Comparison of ENCODE assay signal across 13 cellular contexts in genomic region chr10:101611506-101611905, GRCh38. TPM values are rescaled to one million over a fixed set of nuclear protein-coding genes. Genes with fewer than 3 reads are reported as not detected.
DNase-seq lines count a peak whose midpoint lies in the region; ATAC-seq and TF ChIP-seq lines count a peak whose summit lies in the region.
"Had no signal": no experiment of that assay in that cellular context is flagged by ENCODE, and none has a peak within 500 bp of the region (broad histone marks: within the 10 kb centered on the region; RNA-seq: fewer than 3 reads in every experiment).

No MANE protein-coding gene starts in this region.

- H3K27ac Mint-ChIP-seq in activated CD4-positive, alpha-beta T cell treated with anti-CD3 and anti-CD28 coated beads for 36 hours = peak overlapping the region; percentile 60
- H3K27ac Mint-ChIP-seq in activated naive CD8-positive, alpha-beta T cell treated with anti-CD3 and anti-CD28 coated beads, Interleukin-2, amount 50 U/mL, for 24 hours = peak overlapping the region; percentile 69
- no peak overlapping the region for H3K27ac Mint-ChIP-seq in neural crest cell (ENCODE audit: unreplicated experiment)
- H3K27ac Mint-ChIP-seq: T-helper 17 cell had no signal

- no peak overlapping the region for H3K4me3 ChIP-seq in upper lobe of right lung
- H3K4me3 ChIP-seq: uterus had no signal

- peak; percentile 84 for ATAC-seq in activated CD4-positive, alpha-beta T cell treated with anti-CD3 and anti-CD28 coated beads for 36 hours
- peak; percentile 46 for ATAC-seq in activated naive CD8-positive, alpha-beta T cell treated with anti-CD3 and anti-CD28 coated beads, Interleukin-2, amount 50 U/mL, for 24 hours
- ATAC-seq in upper lobe of right lung = no peak
- ATAC-seq: T-helper 17 cell had no signal

- POLR2A ChIA-PET in activated CD4-positive, alpha-beta T cell treated with anti-CD3 and anti-CD28 coated beads for 36 hours (lab: Charles Lee) = no interaction called here

- intact Hi-C loops in activated CD4-positive, alpha-beta T cell treated with anti-CD3 and anti-CD28 coated beads for 36 hours (cut with DNase I, micrococcal nuclease) = no loop called here
- intact Hi-C loops in upper lobe of right lung (cut with DNase I) = no loop called here

- H3K27ac ChIP-seq in upper lobe of right lung = no peak overlapping the region
- H3K27ac ChIP-seq: uterus had no signal

- TF ChIP-seq CTCF in neural crest cell (conservative IDR thresholded peaks at IDR 0.05) (no peak), upper lobe of right lung (IDR thresholded peaks at IDR 0.05) (no peak)

- no peaks in the 10 kb centered on the region for H3K9me3 ChIP-seq in upper lobe of right lung
- H3K9me3 ChIP-seq: uterus had no signal

- H3K27me3 ChIP-seq in upper lobe of right lung = no peaks in the 10 kb centered on the region
- H3K27me3 ChIP-seq: uterus had no signal

- CTCF ChIA-PET in activated CD4-positive, alpha-beta T cell treated with anti-CD3 and anti-CD28 coated beads for 36 hours (lab: Charles Lee) = interaction anchor here (0.6 to 0.7 kb wide), 2 partner anchors 19 to 55 kb away, joined by 3 read pairs; no protein-coding TSS in a partner anchor

- H3K27me3 Mint-ChIP-seq in activated CD4-positive, alpha-beta T cell treated with anti-CD3 and anti-CD28 coated beads for 36 hours = no peaks in the 10 kb centered on the region
- H3K27me3 Mint-ChIP-seq in activated naive CD8-positive, alpha-beta T cell treated with anti-CD3 and anti-CD28 coated beads, Interleukin-2, amount 50 U/mL, for 24 hours = no peaks in the 10 kb centered on the region
- H3K27me3 Mint-ChIP-seq in neural crest cell (ENCODE audit: low read depth) = peaks cover 3% of the 10 kb centered on the region
- H3K27me3 Mint-ChIP-seq: T-helper 17 cell had no signal

- no peak overlapping the region for H3K4me3 Mint-ChIP-seq in activated CD4-positive, alpha-beta T cell treated with anti-CD3 and anti-CD28 coated beads for 36 hours
- no peak overlapping the region for H3K4me3 Mint-ChIP-seq in activated naive CD8-positive, alpha-beta T cell treated with anti-CD3 and anti-CD28 coated beads, Interleukin-2, amount 50 U/mL, for 24 hours
- H3K4me3 Mint-ChIP-seq in neural crest cell = peak overlapping the region; percentile 12
- H3K4me3 Mint-ChIP-seq: T-helper 17 cell had no signal

- no peaks in the 10 kb centered on the region for H3K9me3 Mint-ChIP-seq in activated CD4-positive, alpha-beta T cell treated with anti-CD3 and anti-CD28 coated beads for 36 hours (ENCODE audit: low read depth)
- H3K9me3 Mint-ChIP-seq in activated naive CD8-positive, alpha-beta T cell treated with anti-CD3 and anti-CD28 coated beads, Interleukin-2, amount 50 U/mL, for 24 hours = no peaks in the 10 kb centered on the region
- no peaks in the 10 kb centered on the region for H3K9me3 Mint-ChIP-seq in neural crest cell

- peaks cover 8% of the 10 kb centered on the region for H3K4me1 Mint-ChIP-seq in activated CD4-positive, alpha-beta T cell treated with anti-CD3 and anti-CD28 coated beads for 36 hours
- H3K4me1 Mint-ChIP-seq in activated naive CD8-positive, alpha-beta T cell treated with anti-CD3 and anti-CD28 coated beads, Interleukin-2, amount 50 U/mL, for 24 hours = no peaks in the 10 kb centered on the region
- H3K4me1 Mint-ChIP-seq in neural crest cell = peaks cover 20% of the 10 kb centered on the region

- peak; percentile 49 for DNase-seq in activated CD4-positive, alpha-beta T cell treated with anti-CD3 and anti-CD28 coated beads for 36 hours
- no peak for DNase-seq in activated CD4-positive, alpha-beta T cell treated with anti-CD3 and anti-CD28 coated beads, Interleukin-2, amount 50 U/mL, for 4 hours
- DNase-seq in LHCN-M2 (ENCODE audit: low read depth) = peak; percentile 23
- DNase-seq in activated naive CD8-positive, alpha-beta T cell treated with anti-CD3 and anti-CD28 coated beads, Interleukin-2, amount 50 U/mL, for 24 hours = peak; percentile 12
- DNase-seq in neural crest cell (ENCODE audit: low read depth, low spot score) = no peak
- DNase-seq in NCI-H128 (lab: John Stamatoyannopoulos, UW; ENCODE audit: unreplicated experiment) = no peak
- no peak for DNase-seq in upper lobe of right lung
- no peak for DNase-seq in ureter (ENCODE audit: low spot score)
- DNase-seq: dermis blood vessel endothelial cell, GDM1, NCI-H526, T-helper 17 cell, uterus had no signal

- H3K4me1 ChIP-seq in upper lobe of right lung = no peaks in the 10 kb centered on the region
- H3K4me1 ChIP-seq: uterus had no signal

- peaks cover 59% of the 10 kb centered on the region for H3K36me3 ChIP-seq in upper lobe of right lung
- H3K36me3 ChIP-seq: uterus had no signal

- H3K36me3 Mint-ChIP-seq in activated CD4-positive, alpha-beta T cell treated with anti-CD3 and anti-CD28 coated beads for 36 hours (ENCODE audit: low read depth) = peaks cover 12% of the 10 kb centered on the region
- peaks cover 7% of the 10 kb centered on the region for H3K36me3 Mint-ChIP-seq in activated naive CD8-positive, alpha-beta T cell treated with anti-CD3 and anti-CD28 coated beads, Interleukin-2, amount 50 U/mL, for 24 hours (ENCODE audit: low read depth)
- H3K36me3 Mint-ChIP-seq in neural crest cell (ENCODE audit: low read depth) = no peaks in the 10 kb centered on the region

RNA-seq across cellular contexts. Expression of gene DPCD, which starts 23.4 kb away (rescaled TPM):
- total RNA-seq in activated CD4-positive, alpha-beta T cell treated with anti-CD3 and anti-CD28 coated beads for 36 hours = 10 to 100 TPM; 15.5 to 19.3 TPM
- total RNA-seq in LHCN-M2 (2014; rRNA removed) (50.7 and 71.6 TPM in 2 replicates), neural crest cell (29.6 and 35.5 TPM in 2 replicates), upper lobe of right lung (7.2 TPM), ureter (18.0 TPM)
- polyA plus RNA-seq in LHCN-M2 (2012) = 55.7 TPM

RNA-seq across cellular contexts. Expression of gene POLL, which starts 23.4 kb away (rescaled TPM):
- 10 to 100 TPM; 30.2 to 31.4 TPM for total RNA-seq in activated CD4-positive, alpha-beta T cell treated with anti-CD3 and anti-CD28 coated beads for 36 hours
- total RNA-seq in LHCN-M2 (2014; rRNA removed) = 9.4 and 10.2 TPM in 2 replicates
- 12.7 TPM for polyA plus RNA-seq in LHCN-M2 (2012)
- total RNA-seq in neural crest cell = 30.8 and 36.3 TPM in 2 replicates
- 30.4 TPM for total RNA-seq in upper lobe of right lung
- 35.9 TPM for total RNA-seq in ureter

Comparison
In these comparisons a context has a peak if more than half of its experiments do, and no peak if none do; other contexts are left out.
1. DNase-seq: peak in activated CD4-positive, alpha-beta T cell treated with anti-CD3 and anti-CD28 coated beads for 36 hours (single experiment), LHCN-M2 (single experiment) and activated naive CD8-positive, alpha-beta T cell treated with anti-CD3 and anti-CD28 coated beads, Interleukin-2, amount 50 U/mL, for 24 hours (single experiment); none in activated CD4-positive, alpha-beta T cell treated with anti-CD3 and anti-CD28 coated beads, Interleukin-2, amount 50 U/mL, for 4 hours (0 of 2), neural crest cell (single experiment), NCI-H128 (single experiment), upper lobe of right lung (single experiment) and ureter (single experiment).